Comparison of ENCODE assay signal across 20 cellular contexts in the genomic region with DNA sequence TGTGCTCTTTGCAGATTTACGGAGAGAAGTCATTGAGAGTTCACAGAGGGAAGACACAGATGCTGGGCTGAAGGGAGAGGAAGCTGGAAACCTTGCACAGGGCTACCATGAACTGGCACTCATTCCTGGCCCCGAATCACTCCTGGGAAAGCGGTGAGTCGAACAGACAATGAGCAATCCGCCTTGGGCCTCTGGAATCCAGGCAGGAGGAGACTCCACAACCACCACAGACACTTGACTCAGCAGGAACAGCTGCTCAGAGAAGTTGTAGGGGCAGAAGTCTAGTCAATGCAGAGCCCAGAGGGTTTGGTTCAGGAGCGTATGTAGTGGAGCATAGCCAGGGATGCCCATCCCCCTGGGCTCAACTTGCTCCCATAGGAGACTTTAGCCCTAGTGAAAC.
"Had no signal": no experiment of that assay in that cellular context is flagged by ENCODE, and none has a peak within 500 bp of the region (broad histone marks: within the 10 kb centered on the region; RNA-seq: fewer than 3 reads in every experiment).

No MANE protein-coding gene starts in this region.

- H3K9me3 ChIP-seq: gastrocnemius medialis, heart left ventricle, left ventricle myocardium inferior, right atrium auricular region, transverse colon, uterus had no signal

- H3K4me3 ChIP-seq: gastrocnemius medialis, heart left ventricle, left ventricle myocardium inferior, right atrium auricular region, transverse colon, uterus had no signal

- H3K4me1 ChIP-seq: gastrocnemius medialis, heart left ventricle, left ventricle myocardium inferior, right atrium auricular region, transverse colon, uterus had no signal

- H3K27ac Mint-ChIP-seq: activated CD4-positive, alpha-beta T cell treated with anti-CD3 and anti-CD28 coated beads, Interleukin-2, amount 10 ng/mL, durations not matched to agents 24 days and 14 days; activated CD8-positive, alpha-beta T cell treated with anti-CD3 and anti-CD28 coated beads for 36 hours; activated T-helper 17 cell treated with anti-CD3 and anti-CD28 coated beads, Interleukin-2, amount 50 U/mL, for 72 hours; effector memory CD8-positive, alpha-beta T cell; progenitor cell of endocrine pancreas had no signal

- H3K4me3 Mint-ChIP-seq: activated CD4-positive, alpha-beta T cell treated with anti-CD3 and anti-CD28 coated beads, Interleukin-2, amount 10 ng/mL, durations not matched to agents 24 days and 14 days; activated CD8-positive, alpha-beta T cell treated with anti-CD3 and anti-CD28 coated beads for 36 hours; activated T-helper 17 cell treated with anti-CD3 and anti-CD28 coated beads, Interleukin-2, amount 50 U/mL, for 72 hours; effector memory CD8-positive, alpha-beta T cell; neural crest cell had no signal

- H3K4me1 Mint-ChIP-seq: activated CD4-positive, alpha-beta T cell treated with anti-CD3 and anti-CD28 coated beads, Interleukin-2, amount 10 ng/mL, durations not matched to agents 24 days and 14 days; activated T-helper 17 cell treated with anti-CD3 and anti-CD28 coated beads, Interleukin-2, amount 50 U/mL, for 72 hours; neural crest cell had no signal

- H3K27me3 Mint-ChIP-seq: activated CD4-positive, alpha-beta T cell treated with anti-CD3 and anti-CD28 coated beads, Interleukin-2, amount 10 ng/mL, durations not matched to agents 24 days and 14 days; activated CD8-positive, alpha-beta T cell treated with anti-CD3 and anti-CD28 coated beads for 36 hours; activated T-helper 17 cell treated with anti-CD3 and anti-CD28 coated beads, Interleukin-2, amount 50 U/mL, for 72 hours; effector memory CD8-positive, alpha-beta T cell; progenitor cell of endocrine pancreas had no signal

- H3K9me3 Mint-ChIP-seq: activated CD4-positive, alpha-beta T cell treated with anti-CD3 and anti-CD28 coated beads, Interleukin-2, amount 10 ng/mL, durations not matched to agents 24 days and 14 days; activated CD8-positive, alpha-beta T cell treated with anti-CD3 and anti-CD28 coated beads for 36 hours had no signal

- H3K27me3 ChIP-seq: gastrocnemius medialis, heart left ventricle, right atrium auricular region, transverse colon, uterus had no signal

- H3K36me3 ChIP-seq: gastrocnemius medialis, heart left ventricle, left ventricle myocardium inferior, right atrium auricular region, transverse colon, uterus had no signal

- H3K27ac ChIP-seq: gastrocnemius medialis, heart left ventricle, left ventricle myocardium inferior, right atrium auricular region, transverse colon, uterus had no signal

- DNase-seq: activated CD4-positive, alpha-beta T cell treated with anti-CD3 and anti-CD28 coated beads, Interleukin-2, amount 10 ng/mL, durations not matched to agents 24 days and 14 days; activated CD8-positive, alpha-beta T cell treated with anti-CD3 and anti-CD28 coated beads for 36 hours; activated naive CD4-positive, alpha-beta T cell treated with Interleukin-2 at 50 U/mL for 16 hours; activated T-cell treated with anti-CD3 and anti-CD28 coated beads, Interleukin-2, amount 50 U/mL, for 1 hour; anterior cingulate cortex; effector memory CD8-positive, alpha-beta T cell; gastrocnemius medialis; heart left ventricle; left ventricle myocardium inferior; stimulated activated CD4-positive, alpha-beta T cell treated with anti-CD3 and anti-CD28 coated beads, Interleukin-12 subunit alpha, Interleukin-12 subunit beta, amount 100 ng/mL, for 4 hours; stimulated activated CD4-positive, alpha-beta T cell treated with anti-CD3 and anti-CD28 coated beads, Interleukin-1b, Interleukin-23, amount 100 ng/mL, for 48 hours; stimulated activated naive CD4-positive, alpha-beta T cell treated with Interleukin-2 at 50 U/mL for 16 hours; substantia nigra; T1000; transverse colon; uterus had no signal
